1 cellular context compared by ENCODE assay signal in the genomic region with DNA sequence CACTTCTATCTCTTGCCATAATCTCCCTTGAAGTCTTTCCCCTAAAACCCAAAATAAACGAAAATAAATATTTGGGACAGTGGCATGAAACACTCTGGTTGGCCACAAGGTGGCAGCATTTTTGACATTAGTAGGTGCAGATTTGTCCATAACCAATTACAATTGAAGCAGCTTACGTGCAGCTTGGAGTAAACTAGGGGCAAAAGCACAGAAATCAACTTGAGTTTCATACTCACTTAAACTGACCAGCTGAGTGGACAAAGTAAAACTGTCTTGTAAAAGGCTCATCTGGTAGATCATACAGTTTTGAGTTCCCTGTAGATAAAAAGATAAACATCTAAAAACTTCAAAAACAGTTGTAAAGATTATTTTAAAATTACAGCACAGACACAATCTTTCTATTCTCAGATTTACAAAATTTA.
TF ChIP-seq lines count a peak whose summit lies in the region.

No MANE protein-coding gene starts in this region.

TF ChIP-seq in HEK293, 187 proteins besides CTCF, POLR2A, EP300 and RAD21:
- TF ChIP-seq ZNF394 (tag by site-specific recombination; IDR thresholded peaks at IDR 0.05; ENCODE audit: borderline replicate concordance) (peak; percentile 23; the same call in 1 of the 2 replicates), ZNF140 (tag by site-specific recombination; IDR thresholded peaks at IDR 0.05) (no peak), ZNF785 (tag by site-specific recombination; IDR thresholded peaks at IDR 0.05) (no peak), ZIC2 (tag by site-specific recombination; IDR thresholded peaks at IDR 0.05) (no peak), ZNF292 (tag by site-specific recombination; IDR thresholded peaks at IDR 0.05; ENCODE audit: borderline replicate concordance, low read depth) (no peak), ZNF423 (tag by site-specific recombination; IDR thresholded peaks at IDR 0.05) (no peak), ZNF654 (tag by site-specific recombination; IDR thresholded peaks at IDR 0.05; ENCODE audit: low read depth) (peak; percentile 69), ZNF155 (tag by site-specific recombination; IDR thresholded peaks at IDR 0.05) (no peak), REPIN1 (tag by site-specific recombination; IDR thresholded peaks at IDR 0.05; ENCODE audit: low read depth) (no peak), ZSCAN30 (tag by site-specific recombination; IDR thresholded peaks at IDR 0.05) (peak; percentile 59; the same call in 1 of the 2 replicates), ZNF404 (tag by site-specific recombination; IDR thresholded peaks at IDR 0.05) (no peak), ZNF660 (tag by site-specific recombination; IDR thresholded peaks at IDR 0.05) (peak; percentile 75; the same call in 1 of the 2 replicates), HOXA7 (CRISPR knock-in tag; IDR thresholded peaks at IDR 0.05; ENCODE audit: borderline replicate concordance) (no peak), ZNF677 (tag by site-specific recombination; IDR thresholded peaks at IDR 0.05) (no peak), ZNF530 (tag by site-specific recombination; IDR thresholded peaks at IDR 0.05; ENCODE audit: low read depth) (no peak), ZNF585B (tag by site-specific recombination; IDR thresholded peaks at IDR 0.05) (no peak), ZNF2 (tag by site-specific recombination; IDR thresholded peaks at IDR 0.05) (peak; percentile 73; the same call in 1 of the 2 replicates), ZNF600 (tag by site-specific recombination; IDR thresholded peaks at IDR 0.05) (peak; percentile 93)
